In the genomic region with DNA sequence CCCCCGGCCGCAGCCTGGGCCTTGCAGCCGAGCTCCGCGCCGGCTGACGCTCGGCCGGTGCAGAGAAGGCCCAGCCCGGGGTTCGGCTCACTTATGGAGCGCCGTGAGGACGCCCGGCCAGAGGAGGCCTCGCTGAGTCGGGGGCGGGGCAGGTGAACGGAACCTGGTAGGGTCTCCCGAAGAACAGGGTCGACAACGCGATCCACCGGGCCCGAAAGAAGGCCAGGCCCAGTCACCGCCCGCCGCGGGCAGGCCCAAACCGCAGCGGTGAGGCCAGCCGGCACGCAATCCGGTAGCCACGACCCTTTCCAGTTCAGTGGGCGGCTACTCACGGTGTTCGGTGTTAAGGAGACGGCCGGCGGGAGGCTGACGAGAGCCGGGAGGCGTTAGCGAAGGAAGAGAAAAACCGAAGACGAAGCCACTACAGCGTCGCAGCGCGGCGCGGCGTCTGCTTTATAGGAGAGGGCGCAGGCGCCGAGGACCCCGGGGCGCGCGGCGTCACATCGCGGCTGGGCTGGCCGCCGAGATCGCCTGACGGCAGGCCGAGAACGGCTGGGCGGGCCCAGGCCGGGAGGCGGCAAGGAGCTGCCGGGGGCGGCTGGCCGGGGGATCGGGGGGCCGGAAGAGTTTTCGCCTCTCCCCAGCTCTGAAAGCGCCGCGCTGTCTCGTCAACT, we compare ENCODE assay signal across 1 cellular context.
TF ChIP-seq lines count a peak whose summit lies in the region.

Gene SKP1, minus strand, starts transcription at position 428 of the 674 bp plus-strand sequence. CDS start 2,928 bp downstream, outside the sequence.

TF ChIP-seq in HepG2, 621 proteins besides CTCF, POLR2A, EP300 and RAD21 (continued from another document and continues in another):
- TF ChIP-seq, protein P1, sequence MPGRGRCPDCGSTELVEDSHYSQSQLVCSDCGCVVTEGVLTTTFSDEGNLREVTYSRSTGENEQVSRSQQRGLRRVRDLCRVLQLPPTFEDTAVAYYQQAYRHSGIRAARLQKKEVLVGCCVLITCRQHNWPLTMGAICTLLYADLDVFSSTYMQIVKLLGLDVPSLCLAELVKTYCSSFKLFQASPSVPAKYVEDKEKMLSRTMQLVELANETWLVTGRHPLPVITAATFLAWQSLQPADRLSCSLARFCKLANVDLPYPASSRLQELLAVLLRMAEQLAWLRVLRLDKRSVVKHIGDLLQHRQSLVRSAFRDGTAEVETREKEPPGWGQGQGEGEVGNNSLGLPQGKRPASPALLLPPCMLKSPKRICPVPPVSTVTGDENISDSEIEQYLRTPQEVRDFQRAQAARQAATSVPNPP (CRISPR knock-in tag; IDR thresholded peaks at IDR 0.05): peak; percentile 92
- TF ChIP-seq, protein P2, sequence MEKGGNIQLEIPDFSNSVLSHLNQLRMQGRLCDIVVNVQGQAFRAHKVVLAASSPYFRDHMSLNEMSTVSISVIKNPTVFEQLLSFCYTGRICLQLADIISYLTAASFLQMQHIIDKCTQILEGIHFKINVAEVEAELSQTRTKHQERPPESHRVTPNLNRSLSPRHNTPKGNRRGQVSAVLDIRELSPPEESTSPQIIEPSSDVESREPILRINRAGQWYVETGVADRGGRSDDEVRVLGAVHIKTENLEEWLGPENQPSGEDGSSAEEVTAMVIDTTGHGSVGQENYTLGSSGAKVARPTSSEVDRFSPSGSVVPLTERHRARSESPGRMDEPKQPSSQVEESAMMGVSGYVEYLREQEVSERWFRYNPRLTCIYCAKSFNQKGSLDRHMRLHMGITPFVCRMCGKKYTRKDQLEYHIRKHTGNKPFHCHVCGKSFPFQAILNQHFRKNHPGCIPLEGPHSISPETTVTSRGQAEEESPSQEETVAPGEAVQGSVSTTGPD (CRISPR knock-in tag; IDR thresholded peaks at IDR 0.05): no peak
- TF ChIP-seq FOXK1 (CRISPR knock-in tag; IDR thresholded peaks at IDR 0.05; ENCODE audit: borderline replicate concordance, low read depth) (no peak), GABPA (IDR thresholded peaks at IDR 0.05; ENCODE audit: low read depth, low read length) (no peak), GABPA (CRISPR knock-in tag; IDR thresholded peaks at IDR 0.05; ENCODE audit: low read depth) (no peak), ZNF253 (CRISPR knock-in tag; IDR thresholded peaks at IDR 0.05; ENCODE audit: borderline replicate concordance) (peak; percentile 82; the same call in 1 of the 2 replicates), ATF1 (CRISPR knock-in tag; IDR thresholded peaks at IDR 0.05) (no peak), TFDP1 (CRISPR knock-in tag; IDR thresholded peaks at IDR 0.05; ENCODE audit: borderline replicate concordance) (peak; percentile 41; the same call in 1 of the 2 replicates), HOXA7 (CRISPR knock-in tag; IDR thresholded peaks at IDR 0.05) (no peak), TP53 (CRISPR knock-in tag; conservative IDR thresholded peaks at IDR 0.05) (peak; percentile 90; the same call in 1 of the 2 replicates), HOXD1 (CRISPR knock-in tag; IDR thresholded peaks at IDR 0.05) (peak; percentile 43; the same call in 1 of the 2 replicates), JDP2 (CRISPR knock-in tag; IDR thresholded peaks at IDR 0.05; ENCODE audit: borderline replicate concordance) (no peak), ZNF639 (CRISPR knock-in tag; conservative IDR thresholded peaks at IDR 0.05) (peak; percentile 86), TFDP2 (CRISPR knock-in tag; IDR thresholded peaks at IDR 0.05) (peak; percentile 46; the same call in 1 of the 2 replicates), RFXANK (CRISPR knock-in tag; IDR thresholded peaks at IDR 0.05) (peak; percentile 43; the same call in 1 of the 2 replicates), ZNF713 (CRISPR knock-in tag; IDR thresholded peaks at IDR 0.05) (no peak), NCOA2 (CRISPR knock-in tag; IDR thresholded peaks at IDR 0.05) (no peak), ZFX (CRISPR knock-in tag; IDR thresholded peaks at IDR 0.05; ENCODE audit: low read depth) (peak; percentile 100), MBNL3 (CRISPR knock-in tag; conservative IDR thresholded peaks at IDR 0.05) (no peak), ZSCAN30 (CRISPR knock-in tag; IDR thresholded peaks at IDR 0.05) (peak; percentile 89; the same call in 1 of the 2 replicates), ZNF678 (CRISPR knock-in tag; IDR thresholded peaks at IDR 0.05) (peak; percentile 61; the same call in 1 of the 2 replicates), FOXC1 (CRISPR knock-in tag; IDR thresholded peaks at IDR 0.05; ENCODE audit: borderline replicate concordance) (peak; percentile 97; the same call in 1 of the 2 replicates), PBX2 (CRISPR knock-in tag; IDR thresholded peaks at IDR 0.05) (no peak), ZNF10 (CRISPR knock-in tag; IDR thresholded peaks at IDR 0.05; ENCODE audit: borderline replicate concordance, low read depth) (no peak), SP4 (CRISPR knock-in tag; IDR thresholded peaks at IDR 0.05) (peak; percentile 77), BCL6 (CRISPR knock-in tag; IDR thresholded peaks at IDR 0.05) (peak; percentile 70; the same call in 1 of the 2 replicates)
- TF ChIP-seq, protein P3, sequence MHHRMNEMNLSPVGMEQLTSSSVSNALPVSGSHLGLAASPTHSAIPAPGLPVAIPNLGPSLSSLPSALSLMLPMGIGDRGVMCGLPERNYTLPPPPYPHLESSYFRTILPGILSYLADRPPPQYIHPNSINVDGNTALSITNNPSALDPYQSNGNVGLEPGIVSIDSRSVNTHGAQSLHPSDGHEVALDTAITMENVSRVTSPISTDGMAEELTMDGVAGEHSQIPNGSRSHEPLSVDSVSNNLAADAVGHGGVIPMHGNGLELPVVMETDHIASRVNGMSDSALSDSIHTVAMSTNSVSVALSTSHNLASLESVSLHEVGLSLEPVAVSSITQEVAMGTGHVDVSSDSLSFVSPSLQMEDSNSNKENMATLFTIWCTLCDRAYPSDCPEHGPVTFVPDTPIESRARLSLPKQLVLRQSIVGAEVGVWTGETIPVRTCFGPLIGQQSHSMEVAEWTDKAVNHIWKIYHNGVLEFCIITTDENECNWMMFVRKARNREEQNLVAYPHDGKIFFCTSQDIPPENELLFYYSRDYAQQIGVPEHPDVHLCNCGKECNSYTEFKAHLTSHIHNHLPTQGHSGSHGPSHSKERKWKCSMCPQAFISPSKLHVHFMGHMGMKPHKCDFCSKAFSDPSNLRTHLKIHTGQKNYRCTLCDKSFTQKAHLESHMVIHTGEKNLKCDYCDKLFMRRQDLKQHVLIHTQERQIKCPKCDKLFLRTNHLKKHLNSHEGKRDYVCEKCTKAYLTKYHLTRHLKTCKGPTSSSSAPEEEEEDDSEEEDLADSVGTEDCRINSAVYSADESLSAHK (CRISPR knock-in tag; IDR thresholded peaks at IDR 0.05; ENCODE audit: borderline replicate concordance): peak; percentile 74; the same call in 1 of the 2 replicates
- TF ChIP-seq, protein P4, sequence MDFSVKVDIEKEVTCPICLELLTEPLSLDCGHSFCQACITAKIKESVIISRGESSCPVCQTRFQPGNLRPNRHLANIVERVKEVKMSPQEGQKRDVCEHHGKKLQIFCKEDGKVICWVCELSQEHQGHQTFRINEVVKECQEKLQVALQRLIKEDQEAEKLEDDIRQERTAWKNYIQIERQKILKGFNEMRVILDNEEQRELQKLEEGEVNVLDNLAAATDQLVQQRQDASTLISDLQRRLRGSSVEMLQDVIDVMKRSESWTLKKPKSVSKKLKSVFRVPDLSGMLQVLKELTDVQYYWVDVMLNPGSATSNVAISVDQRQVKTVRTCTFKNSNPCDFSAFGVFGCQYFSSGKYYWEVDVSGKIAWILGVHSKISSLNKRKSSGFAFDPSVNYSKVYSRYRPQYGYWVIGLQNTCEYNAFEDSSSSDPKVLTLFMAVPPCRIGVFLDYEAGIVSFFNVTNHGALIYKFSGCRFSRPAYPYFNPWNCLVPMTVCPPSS (IDR thresholded peaks at IDR 0.05): no peak
- TF ChIP-seq, protein P5, sequence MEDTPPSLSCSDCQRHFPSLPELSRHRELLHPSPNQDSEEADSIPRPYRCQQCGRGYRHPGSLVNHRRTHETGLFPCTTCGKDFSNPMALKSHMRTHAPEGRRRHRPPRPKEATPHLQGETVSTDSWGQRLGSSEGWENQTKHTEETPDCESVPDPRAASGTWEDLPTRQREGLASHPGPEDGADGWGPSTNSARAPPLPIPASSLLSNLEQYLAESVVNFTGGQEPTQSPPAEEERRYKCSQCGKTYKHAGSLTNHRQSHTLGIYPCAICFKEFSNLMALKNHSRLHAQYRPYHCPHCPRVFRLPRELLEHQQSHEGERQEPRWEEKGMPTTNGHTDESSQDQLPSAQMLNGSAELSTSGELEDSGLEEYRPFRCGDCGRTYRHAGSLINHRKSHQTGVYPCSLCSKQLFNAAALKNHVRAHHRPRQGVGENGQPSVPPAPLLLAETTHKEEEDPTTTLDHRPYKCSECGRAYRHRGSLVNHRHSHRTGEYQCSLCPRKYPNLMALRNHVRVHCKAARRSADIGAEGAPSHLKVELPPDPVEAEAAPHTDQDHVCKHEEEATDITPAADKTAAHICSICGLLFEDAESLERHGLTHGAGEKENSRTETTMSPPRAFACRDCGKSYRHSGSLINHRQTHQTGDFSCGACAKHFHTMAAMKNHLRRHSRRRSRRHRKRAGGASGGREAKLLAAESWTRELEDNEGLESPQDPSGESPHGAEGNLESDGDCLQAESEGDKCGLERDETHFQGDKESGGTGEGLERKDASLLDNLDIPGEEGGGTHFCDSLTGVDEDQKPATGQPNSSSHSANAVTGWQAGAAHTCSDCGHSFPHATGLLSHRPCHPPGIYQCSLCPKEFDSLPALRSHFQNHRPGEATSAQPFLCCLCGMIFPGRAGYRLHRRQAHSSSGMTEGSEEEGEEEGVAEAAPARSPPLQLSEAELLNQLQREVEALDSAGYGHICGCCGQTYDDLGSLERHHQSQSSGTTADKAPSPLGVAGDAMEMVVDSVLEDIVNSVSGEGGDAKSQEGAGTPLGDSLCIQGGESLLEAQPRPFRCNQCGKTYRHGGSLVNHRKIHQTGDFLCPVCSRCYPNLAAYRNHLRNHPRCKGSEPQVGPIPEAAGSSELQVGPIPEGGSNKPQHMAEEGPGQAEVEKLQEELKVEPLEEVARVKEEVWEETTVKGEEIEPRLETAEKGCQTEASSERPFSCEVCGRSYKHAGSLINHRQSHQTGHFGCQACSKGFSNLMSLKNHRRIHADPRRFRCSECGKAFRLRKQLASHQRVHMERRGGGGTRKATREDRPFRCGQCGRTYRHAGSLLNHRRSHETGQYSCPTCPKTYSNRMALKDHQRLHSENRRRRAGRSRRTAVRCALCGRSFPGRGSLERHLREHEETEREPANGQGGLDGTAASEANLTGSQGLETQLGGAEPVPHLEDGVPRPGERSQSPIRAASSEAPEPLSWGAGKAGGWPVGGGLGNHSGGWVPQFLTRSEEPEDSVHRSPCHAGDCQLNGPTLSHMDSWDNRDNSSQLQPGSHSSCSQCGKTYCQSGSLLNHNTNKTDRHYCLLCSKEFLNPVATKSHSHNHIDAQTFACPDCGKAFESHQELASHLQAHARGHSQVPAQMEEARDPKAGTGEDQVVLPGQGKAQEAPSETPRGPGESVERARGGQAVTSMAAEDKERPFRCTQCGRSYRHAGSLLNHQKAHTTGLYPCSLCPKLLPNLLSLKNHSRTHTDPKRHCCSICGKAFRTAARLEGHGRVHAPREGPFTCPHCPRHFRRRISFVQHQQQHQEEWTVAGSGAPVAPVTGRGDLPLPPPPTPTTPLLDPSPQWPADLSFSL (CRISPR knock-in tag; IDR thresholded peaks at IDR 0.05): no peak
- TF ChIP-seq, protein P6, sequence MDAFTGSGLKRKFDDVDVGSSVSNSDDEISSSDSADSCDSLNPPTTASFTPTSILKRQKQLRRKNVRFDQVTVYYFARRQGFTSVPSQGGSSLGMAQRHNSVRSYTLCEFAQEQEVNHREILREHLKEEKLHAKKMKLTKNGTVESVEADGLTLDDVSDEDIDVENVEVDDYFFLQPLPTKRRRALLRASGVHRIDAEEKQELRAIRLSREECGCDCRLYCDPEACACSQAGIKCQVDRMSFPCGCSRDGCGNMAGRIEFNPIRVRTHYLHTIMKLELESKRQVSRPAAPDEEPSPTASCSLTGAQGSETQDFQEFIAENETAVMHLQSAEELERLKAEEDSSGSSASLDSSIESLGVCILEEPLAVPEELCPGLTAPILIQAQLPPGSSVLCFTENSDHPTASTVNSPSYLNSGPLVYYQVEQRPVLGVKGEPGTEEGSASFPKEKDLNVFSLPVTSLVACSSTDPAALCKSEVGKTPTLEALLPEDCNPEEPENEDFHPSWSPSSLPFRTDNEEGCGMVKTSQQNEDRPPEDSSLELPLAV (CRISPR knock-in tag; conservative IDR thresholded peaks at IDR 0.05; ENCODE audit: low read depth): no peak
- TF ChIP-seq, protein P7, sequence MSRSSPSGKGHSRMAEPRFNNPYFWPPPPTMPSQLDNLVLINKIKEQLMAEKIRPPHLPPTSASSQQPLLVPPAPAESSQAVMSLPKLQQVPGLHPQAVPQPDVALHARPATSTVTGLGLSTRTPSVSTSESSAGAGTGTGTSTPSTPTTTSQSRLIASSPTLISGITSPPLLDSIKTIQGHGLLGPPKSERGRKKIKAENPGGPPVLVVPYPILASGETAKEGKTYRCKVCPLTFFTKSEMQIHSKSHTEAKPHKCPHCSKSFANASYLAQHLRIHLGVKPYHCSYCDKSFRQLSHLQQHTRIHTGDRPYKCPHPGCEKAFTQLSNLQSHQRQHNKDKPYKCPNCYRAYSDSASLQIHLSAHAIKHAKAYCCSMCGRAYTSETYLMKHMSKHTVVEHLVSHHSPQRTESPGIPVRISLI (CRISPR knock-in tag; IDR thresholded peaks at IDR 0.05; ENCODE audit: borderline replicate concordance): no peak
